17 cellular contexts compared by ENCODE assay signal in genomic region chr9:25600501-25600900, GRCh38.
DNase-seq lines count a peak whose midpoint lies in the region; ATAC-seq and TF ChIP-seq lines count a peak whose summit lies in the region.
"Had no signal": no experiment of that assay in that cellular context is flagged by ENCODE, and none has a peak within 500 bp of the region (broad histone marks: within the 10 kb centered on the region; RNA-seq: fewer than 3 reads in every experiment).

No MANE protein-coding gene starts in this region.

- H3K27ac ChIP-seq in VCaP (peak overlapping the region; percentile 97), osteoblast (ENCODE audit: low read depth, low read length) (no peak overlapping the region)
- H3K27ac ChIP-seq: 22Rv1; A549; BLaER1 treated with 17β-estradiol and CSF1 and Interleukin-3, amounts not matched to agents 10 nM and 100 nM; C4-2B had no signal

- no peak for TF ChIP-seq CTCF in VCaP (conservative IDR thresholded peaks at IDR 0.05)
- no peak for TF ChIP-seq CTCF in osteoblast (IDR thresholded peaks at IDR 0.05; ENCODE audit: extremely low read depth, low read depth, low read length)

- ATAC-seq in GM18519 (IDR thresholded peaks at IDR 0.05; ENCODE audit: low FRiP score, unreplicated experiment) (no peak), GM21528 (IDR thresholded peaks at IDR 0.05; ENCODE audit: low FRiP score, unreplicated experiment) (no peak), HG02938 (IDR thresholded peaks at IDR 0.05; ENCODE audit: unreplicated experiment) (no peak)
- ATAC-seq: A549; CD8-positive, alpha-beta T cell had no signal

- no peaks in the 10 kb centered on the region for H3K27me3 ChIP-seq in osteoblast (ENCODE audit: insufficient read depth, low read length)
- H3K27me3 ChIP-seq: BLaER1 treated with 17β-estradiol and CSF1 and Interleukin-3, amounts not matched to agents 10 nM and 100 nM had no signal

- no peak overlapping the region for H3K4me2 ChIP-seq in osteoblast (ENCODE audit: insufficient read depth, low read length)
- H3K4me2 ChIP-seq: A549; BLaER1 treated with 17β-estradiol and CSF1 and Interleukin-3, amounts not matched to agents 10 nM and 100 nM had no signal

- no peaks in the 10 kb centered on the region for H4K20me1 ChIP-seq in osteoblast (ENCODE audit: insufficient read depth, low read length)
- H4K20me1 ChIP-seq: BLaER1 treated with 17β-estradiol and CSF1 and Interleukin-3, amounts not matched to agents 10 nM and 100 nM had no signal

- no peaks in the 10 kb centered on the region for H3K79me2 ChIP-seq in osteoblast (ENCODE audit: insufficient read depth, low read length)

- H2AFZ ChIP-seq in osteoblast (ENCODE audit: low read length): no peak overlapping the region

- H3K9me3 ChIP-seq in osteoblast (ENCODE audit: low read depth, low read length): no peaks in the 10 kb centered on the region
- H3K9me3 ChIP-seq: A549, Caco-2 had no signal

- no peaks in the 10 kb centered on the region for H3K36me3 ChIP-seq in osteoblast (ENCODE audit: insufficient read depth, low read length)
- H3K36me3 ChIP-seq: BLaER1 treated with 17β-estradiol and CSF1 and Interleukin-3, amounts not matched to agents 10 nM and 100 nM had no signal

- no peak overlapping the region for H3K4me3 ChIP-seq in osteoblast (ENCODE audit: insufficient read depth, low read length)
- H3K4me3 ChIP-seq: A549; BLaER1 treated with 17β-estradiol and CSF1 and Interleukin-3, amounts not matched to agents 10 nM and 100 nM had no signal

- DNase-seq in KBM-7: peak; percentile 4
- peak; percentile 29 for DNase-seq in osteoblast (ENCODE audit: insufficient read length, low spot score, missing footprints)
- DNase-seq: AML-193; Caco-2; Calu3; CD4-positive, alpha-beta T cell; CD8-positive, alpha-beta T cell; DMS79 treated with DMSO at 0.1 percent for 48 hours; GF-D8 had no signal

- in situ Hi-C loops in KBM-7 (cut with MboI; ENCODE audit: low pct_unique_long_range_greater_than_20kb, low sequenced_read_pairs): no loop called here

- no peaks in the 10 kb centered on the region for H3K4me1 ChIP-seq in osteoblast (ENCODE audit: insufficient read depth, low read length)
- H3K4me1 ChIP-seq: A549; BLaER1 treated with 17β-estradiol and CSF1 and Interleukin-3, amounts not matched to agents 10 nM and 100 nM had no signal
